8 cellular contexts compared by ENCODE assay signal in genomic region chr12:106223485-106224391, GRCh38. TPM values are rescaled to one million over a fixed set of nuclear protein-coding genes. Genes with fewer than 3 reads are reported as not detected.
DNase-seq lines count a peak whose midpoint lies in the region; ATAC-seq and TF ChIP-seq lines count a peak whose summit lies in the region.

No MANE protein-coding gene starts in this region.

- DNase-seq in GM12865 (ENCODE audit: low read depth) (peak; percentile 68), NCI-H510A (lab: John Stamatoyannopoulos, UW) (peak; percentile 30), dermis blood vessel endothelial cell (peak; percentile 81), lung (ENCODE audit: low spot score) (peak; percentile 72)
- peak; percentile 72 for DNase-seq in activated CD4-positive, alpha-beta T cell treated with anti-CD3 and anti-CD28 coated beads, Interleukin-2, amount 50 U/mL, for 1 hour
- DNase-seq in stimulated activated CD8-positive, alpha-beta memory T cell treated with anti-CD3 and anti-CD28 coated beads, Interleukin-15, amount 100 ng/mL, for 48 hours (ENCODE audit: low read depth in 2 of 2): peak; percentile 33 to 47

- TF ChIP-seq CTCF in GM12865 (IDR thresholded peaks at IDR 0.05; ENCODE audit: insufficient read depth, low read depth, low read length, missing control alignments): peak; percentile 93
- TF ChIP-seq CTCF in lung (IDR thresholded peaks at IDR 0.05; ENCODE audit: control extremely low read depth, extremely low read depth): peak; percentile 97

- H3K4me3 ChIP-seq in GM12865 (ENCODE audit: low read depth, low read length) (no peak overlapping the region), lung (no peak overlapping the region)

- WGBS in lung, 2 donors: 42 to 48% methylated on average over 9 of the region's 9 CpGs

- no peak overlapping the region for H3K27ac ChIP-seq in lung (ENCODE audit: low read depth in 1 of 2, low read length in 1 of 2)

- no peaks in the 10 kb centered on the region for H3K4me1 ChIP-seq in lung (ENCODE audit: control insufficient read depth in 2 of 2, insufficient read depth in 2 of 2, low read length in 2 of 2)

- H3K27me3 ChIP-seq in lung (ENCODE audit: control insufficient read depth, insufficient read depth): no peaks in the 10 kb centered on the region

- H3K9me3 ChIP-seq in lung (ENCODE audit: control insufficient read depth in 2 of 2, insufficient read depth in 1 of 2, low read length in 1 of 2): no peaks in the 10 kb centered on the region

- no peaks in the 10 kb centered on the region for H3K36me3 ChIP-seq in lung (ENCODE audit: control insufficient read depth in 2 of 2, insufficient read depth in 2 of 2, low read length in 2 of 2)

- ATAC-seq in HG03095 (IDR thresholded peaks at IDR 0.05; ENCODE audit: unreplicated experiment) (peak; percentile 50), lung (ENCODE audit: insufficient read depth, low FRiP score) (peak; percentile 70), HG02970 (IDR thresholded peaks at IDR 0.05; ENCODE audit: low FRiP score, unreplicated experiment) (no peak)

RNA-seq across cellular contexts. Expression of gene CKAP4, which starts 24.1 kb away (rescaled TPM):
- 72.7 and 111 TPM in 2 replicates for total RNA-seq in dermis blood vessel endothelial cell
- 10 to 100 TPM; 48.3 to 82.6 TPM for total RNA-seq in lung
- polyA plus RNA-seq in lung: 10 to 100 TPM; 15.3 to 82.1 TPM

Comparison
In these comparisons a context has a peak if more than half of its experiments do, and no peak if none do; other contexts are left out.
1. DNase-seq: peak in every context shown above with its lines; median percentile 81 in dermis blood vessel endothelial cell; 72 in activated CD4-positive, alpha-beta T cell treated with anti-CD3 and anti-CD28 coated beads, Interleukin-2, amount 50 U/mL, for 1 hour; 72 in lung; 68 in GM12865; 40 in stimulated activated CD8-positive, alpha-beta memory T cell treated with anti-CD3 and anti-CD28 coated beads, Interleukin-15, amount 100 ng/mL, for 48 hours; 30 in NCI-H510A.